ENCODE assay signal across 16 cellular contexts in genomic region chr1:172670791-172671190, GRCh38. TPM values are rescaled to one million over a fixed set of nuclear protein-coding genes. Genes with fewer than 3 reads are reported as not detected.
DNase-seq lines count a peak whose midpoint lies in the region; ATAC-seq lines count a peak whose summit lies in the region.
"Had no signal": no experiment of that assay in that cellular context is flagged by ENCODE, and none has a peak within 500 bp of the region (broad histone marks: within the 10 kb centered on the region; RNA-seq: fewer than 3 reads in every experiment).

No MANE protein-coding gene starts in this region.

- H3K36me3 Mint-ChIP-seq in activated naive CD4-positive, alpha-beta T cell treated with anti-CD3 and anti-CD28 coated beads for 36 hours (ENCODE audit: low read depth) = peaks cover 5% of the 10 kb centered on the region
- peaks cover 46% of the 10 kb centered on the region for H3K36me3 Mint-ChIP-seq in stimulated activated effector memory CD8-positive, alpha-beta T cell treated with anti-CD3 and anti-CD28 coated beads, Interleukin-12 subunit alpha, Interleukin-12 subunit beta, amount 100 ng/mL, for 72 hours

- peaks cover 68% of the 10 kb centered on the region for H3K4me1 Mint-ChIP-seq in activated naive CD4-positive, alpha-beta T cell treated with anti-CD3 and anti-CD28 coated beads for 36 hours (ENCODE audit: low read depth)
- H3K4me1 Mint-ChIP-seq in stimulated activated effector memory CD8-positive, alpha-beta T cell treated with anti-CD3 and anti-CD28 coated beads, Interleukin-12 subunit alpha, Interleukin-12 subunit beta, amount 100 ng/mL, for 72 hours = peaks cover 93% of the 10 kb centered on the region
- H3K4me1 Mint-ChIP-seq: GM23338 had no signal

- intact Hi-C loops in activated naive CD4-positive, alpha-beta T cell treated with anti-CD3 and anti-CD28 coated beads for 36 hours (cut with micrococcal nuclease) = loop anchor here (1.0 to 10.0 kb wide), 8 partner anchors 8 to 396 kb away; no protein-coding TSS in a partner anchor

- CTCF ChIA-PET in activated naive CD4-positive, alpha-beta T cell treated with anti-CD3 and anti-CD28 coated beads for 36 hours (lab: Charles Lee) = interaction anchor here (0.6 to 1.5 kb wide), 8 partner anchors 24 to 75 kb away, joined by 3 to 10 read pairs (median 3); no protein-coding TSS in a partner anchor

- H3K27me3 Mint-ChIP-seq in activated naive CD4-positive, alpha-beta T cell treated with anti-CD3 and anti-CD28 coated beads for 36 hours (ENCODE audit: low read depth) = no peaks in the 10 kb centered on the region

- peak; percentile 46 for ATAC-seq in HG03469 (IDR thresholded peaks at IDR 0.05; ENCODE audit: unreplicated experiment)
- ATAC-seq in stimulated activated effector memory CD8-positive, alpha-beta T cell treated with anti-CD3 and anti-CD28 coated beads, Interleukin-12 subunit alpha, Interleukin-12 subunit beta, amount 100 ng/mL, for 72 hours = peak; percentile 88
- ATAC-seq in GM21515 (IDR thresholded peaks at IDR 0.05; ENCODE audit: unreplicated experiment) = no peak
- ATAC-seq: GM23338, sciatic nerve had no signal

- H3K27ac Mint-ChIP-seq in activated naive CD4-positive, alpha-beta T cell treated with anti-CD3 and anti-CD28 coated beads for 36 hours = peak overlapping the region; percentile 50
- H3K27ac Mint-ChIP-seq in stimulated activated effector memory CD8-positive, alpha-beta T cell treated with anti-CD3 and anti-CD28 coated beads, Interleukin-12 subunit alpha, Interleukin-12 subunit beta, amount 100 ng/mL, for 72 hours = peak overlapping the region; percentile 86
- H3K27ac Mint-ChIP-seq: GM23338, nephron progenitor cell had no signal

- H3K9me3 Mint-ChIP-seq in activated naive CD4-positive, alpha-beta T cell treated with anti-CD3 and anti-CD28 coated beads for 36 hours = no peaks in the 10 kb centered on the region
- peaks cover 6% of the 10 kb centered on the region for H3K9me3 Mint-ChIP-seq in stimulated activated effector memory CD8-positive, alpha-beta T cell treated with anti-CD3 and anti-CD28 coated beads, Interleukin-12 subunit alpha, Interleukin-12 subunit beta, amount 100 ng/mL, for 72 hours
- H3K9me3 Mint-ChIP-seq: GM23338, nephron progenitor cell had no signal

- DNase-seq in activated naive CD4-positive, alpha-beta T cell treated with anti-CD3 and anti-CD28 coated beads for 36 hours = peak; percentile 57
- no peak for DNase-seq in activated naive CD4-positive, alpha-beta T cell (lab: John Stamatoyannopoulos, UW)
- DNase-seq in activated gamma-delta T cell treated with anti-CD3 and anti-CD28 coated beads, Interleukin-2, amount 50 U/mL, for 16 hours (ENCODE audit: low read depth) = peak; percentile 32
- DNase-seq in stimulated activated effector memory CD8-positive, alpha-beta T cell treated with anti-CD3 and anti-CD28 coated beads, Interleukin-12 subunit alpha, Interleukin-12 subunit beta, amount 100 ng/mL, for 72 hours (ENCODE audit: low spot score in 2 of 2) = peak in 1 of 2 donors; percentile 72
- DNase-seq in RKO (ENCODE audit: low spot score) = no peak
- no peak for DNase-seq in effector CD8-positive, alpha-beta T cell (lab: John Stamatoyannopoulos, UW)
- DNase-seq: NCI-H1105 treated with DMSO at 0.1 percent for 48 hours, NCI-H526 treated with DMSO at 0.1 percent for 48 hours, nephron progenitor cell, Right ventricle myocardium superior had no signal

- H3K4me3 Mint-ChIP-seq in activated naive CD4-positive, alpha-beta T cell treated with anti-CD3 and anti-CD28 coated beads for 36 hours = no peak overlapping the region
- H3K4me3 Mint-ChIP-seq in stimulated activated effector memory CD8-positive, alpha-beta T cell treated with anti-CD3 and anti-CD28 coated beads, Interleukin-12 subunit alpha, Interleukin-12 subunit beta, amount 100 ng/mL, for 72 hours = peak overlapping the region; percentile 56
- H3K4me3 Mint-ChIP-seq: GM23338, nephron progenitor cell had no signal

RNA-seq across cellular contexts. Expression of gene FASLG, which starts 11.9 kb away (rescaled TPM):
- total RNA-seq in activated naive CD4-positive, alpha-beta T cell treated with anti-CD3 and anti-CD28 coated beads for 36 hours = under 1 TPM; 0.31 to 0.67 TPM
- total RNA-seq: glomerular endothelial cell, GM23338, kidney epithelial cell, Right ventricle myocardium superior had no signal

Comparison
In these comparisons a context has a peak if more than half of its experiments do, and no peak if none do; other contexts are left out.
1. DNase-seq: peak in activated naive CD4-positive, alpha-beta T cell treated with anti-CD3 and anti-CD28 coated beads for 36 hours (single experiment) and activated gamma-delta T cell treated with anti-CD3 and anti-CD28 coated beads, Interleukin-2, amount 50 U/mL, for 16 hours (single experiment); none in activated naive CD4-positive, alpha-beta T cell (0 of 4), RKO (single experiment) and effector CD8-positive, alpha-beta T cell (single experiment).